In the genomic region with DNA sequence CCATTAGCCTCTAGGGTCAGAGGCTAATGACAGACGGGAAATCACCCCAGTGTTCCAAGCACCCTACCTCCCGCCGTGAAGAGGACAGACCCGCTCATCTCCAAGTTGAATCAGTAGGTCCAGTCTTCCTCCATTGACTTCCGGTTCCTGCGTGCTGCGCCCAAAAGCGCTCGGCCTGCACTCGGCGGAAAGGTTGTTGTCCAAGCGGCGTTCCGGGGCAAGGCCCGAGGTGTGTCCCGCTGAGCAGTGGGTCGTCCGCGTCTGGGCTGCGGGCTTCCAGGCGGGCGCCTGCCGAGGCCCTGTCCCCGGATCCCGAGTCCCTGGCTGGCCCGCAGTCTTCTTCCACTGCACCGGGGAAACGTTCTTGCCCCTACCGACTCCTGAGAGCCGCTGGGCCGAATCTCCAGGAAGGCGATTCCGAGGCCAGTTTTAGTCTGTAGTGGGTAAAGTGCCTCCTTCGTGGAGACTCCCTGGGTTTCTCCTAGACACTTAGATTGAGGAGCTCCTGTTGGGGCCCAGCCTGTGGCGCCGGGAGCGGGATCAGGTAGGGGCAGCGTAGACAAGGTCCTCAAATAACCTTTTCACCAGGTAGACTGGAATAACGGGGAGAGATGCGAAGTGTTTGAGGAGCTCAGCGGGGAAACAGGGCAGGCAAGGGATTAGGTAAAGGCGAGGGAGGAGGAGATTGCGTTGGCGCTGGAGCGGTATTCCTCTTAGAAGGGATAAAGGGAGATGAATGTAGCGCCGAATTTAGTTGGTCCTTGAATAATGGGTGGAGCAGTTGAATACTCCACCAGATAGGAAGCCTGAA, we compare ENCODE assay signal across 1 cellular context.
A peak's percentile ranks its signal among the peaks of the same experiment; 100 is the strongest.
TF ChIP-seq lines count a peak whose summit lies in the region.

A gene with protein sequence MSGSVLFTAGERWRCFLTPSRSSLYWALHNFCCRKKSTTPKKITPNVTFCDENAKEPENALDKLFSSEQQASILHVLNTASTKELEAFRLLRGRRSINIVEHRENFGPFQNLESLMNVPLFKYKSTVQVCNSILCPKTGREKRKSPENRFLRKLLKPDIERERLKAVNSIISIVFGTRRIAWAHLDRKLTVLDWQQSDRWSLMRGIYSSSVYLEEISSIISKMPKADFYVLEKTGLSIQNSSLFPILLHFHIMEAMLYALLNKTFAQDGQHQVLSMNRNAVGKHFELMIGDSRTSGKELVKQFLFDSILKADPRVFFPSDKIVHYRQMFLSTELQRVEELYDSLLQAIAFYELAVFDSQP (minus strand): TSS at position 138 of the 811 bp plus-strand sequence. CDS start 40 bp downstream, at position 98.

TF ChIP-seq in HepG2, 621 proteins besides CTCF, POLR2A, EP300 and RAD21 (continued from another document):
- TF ChIP-seq, protein P1, sequence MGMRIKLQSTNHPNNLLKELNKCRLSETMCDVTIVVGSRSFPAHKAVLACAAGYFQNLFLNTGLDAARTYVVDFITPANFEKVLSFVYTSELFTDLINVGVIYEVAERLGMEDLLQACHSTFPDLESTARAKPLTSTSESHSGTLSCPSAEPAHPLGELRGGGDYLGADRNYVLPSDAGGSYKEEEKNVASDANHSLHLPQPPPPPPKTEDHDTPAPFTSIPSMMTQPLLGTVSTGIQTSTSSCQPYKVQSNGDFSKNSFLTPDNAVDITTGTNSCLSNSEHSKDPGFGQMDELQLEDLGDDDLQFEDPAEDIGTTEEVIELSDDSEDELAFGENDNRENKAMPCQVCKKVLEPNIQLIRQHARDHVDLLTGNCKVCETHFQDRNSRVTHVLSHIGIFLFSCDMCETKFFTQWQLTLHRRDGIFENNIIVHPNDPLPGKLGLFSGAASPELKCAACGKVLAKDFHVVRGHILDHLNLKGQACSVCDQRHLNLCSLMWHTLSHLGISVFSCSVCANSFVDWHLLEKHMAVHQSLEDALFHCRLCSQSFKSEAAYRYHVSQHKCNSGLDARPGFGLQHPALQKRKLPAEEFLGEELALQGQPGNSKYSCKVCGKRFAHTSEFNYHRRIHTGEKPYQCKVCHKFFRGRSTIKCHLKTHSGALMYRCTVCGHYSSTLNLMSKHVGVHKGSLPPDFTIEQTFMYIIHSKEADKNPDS (CRISPR knock-in tag; IDR thresholded peaks at IDR 0.05), result no peak
- TF ChIP-seq ZNF251 (CRISPR knock-in tag; IDR thresholded peaks at IDR 0.05) (0 out of 2 replicates have a peak, but pooled peaks have one; percentile 41), POLR2G (IDR thresholded peaks at IDR 0.05; ENCODE audit: low read depth, low read length) (peak; percentile 97), ZNF530 (CRISPR knock-in tag; IDR thresholded peaks at IDR 0.05; ENCODE audit: low read depth) (no peak), ZSCAN12 (CRISPR knock-in tag; IDR thresholded peaks at IDR 0.05) (peak; percentile 54; the same call in 1 of the 2 replicates), HIVEP1 (CRISPR knock-in tag; IDR thresholded peaks at IDR 0.05) (peak; percentile 78)
- TF ChIP-seq, protein P2, sequence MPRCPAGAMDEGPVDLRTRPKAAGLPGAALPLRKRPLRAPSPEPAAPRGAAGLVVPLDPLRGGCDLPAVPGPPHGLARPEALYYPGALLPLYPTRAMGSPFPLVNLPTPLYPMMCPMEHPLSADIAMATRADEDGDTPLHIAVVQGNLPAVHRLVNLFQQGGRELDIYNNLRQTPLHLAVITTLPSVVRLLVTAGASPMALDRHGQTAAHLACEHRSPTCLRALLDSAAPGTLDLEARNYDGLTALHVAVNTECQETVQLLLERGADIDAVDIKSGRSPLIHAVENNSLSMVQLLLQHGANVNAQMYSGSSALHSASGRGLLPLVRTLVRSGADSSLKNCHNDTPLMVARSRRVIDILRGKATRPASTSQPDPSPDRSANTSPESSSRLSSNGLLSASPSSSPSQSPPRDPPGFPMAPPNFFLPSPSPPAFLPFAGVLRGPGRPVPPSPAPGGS (CRISPR knock-in tag; IDR thresholded peaks at IDR 0.05), result peak; percentile 92
- TF ChIP-seq, protein P3, sequence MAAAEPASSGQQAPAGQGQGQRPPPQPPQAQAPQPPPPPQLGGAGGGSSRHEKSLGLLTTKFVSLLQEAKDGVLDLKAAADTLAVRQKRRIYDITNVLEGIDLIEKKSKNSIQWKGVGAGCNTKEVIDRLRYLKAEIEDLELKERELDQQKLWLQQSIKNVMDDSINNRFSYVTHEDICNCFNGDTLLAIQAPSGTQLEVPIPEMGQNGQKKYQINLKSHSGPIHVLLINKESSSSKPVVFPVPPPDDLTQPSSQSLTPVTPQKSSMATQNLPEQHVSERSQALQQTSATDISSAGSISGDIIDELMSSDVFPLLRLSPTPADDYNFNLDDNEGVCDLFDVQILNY (CRISPR knock-in tag; conservative IDR thresholded peaks at IDR 0.05), result peak; percentile 79
